Comparison of ENCODE assay signal across 1 cellular context in genomic region chr3:142664311-142664710, GRCh38.
TF ChIP-seq lines count a peak whose summit lies in the region.

No MANE protein-coding gene starts in this region.

TF ChIP-seq in HepG2, 621 proteins besides CTCF, POLR2A, EP300 and RAD21 (continued from another document):
- TF ChIP-seq PAXIP1 (CRISPR knock-in tag; conservative IDR thresholded peaks at IDR 0.05) = peak; percentile 71
- no peak for TF ChIP-seq GATAD2A (CRISPR knock-in tag; IDR thresholded peaks at IDR 0.05)
- TF ChIP-seq ZNF75D (CRISPR knock-in tag; IDR thresholded peaks at IDR 0.05; ENCODE audit: borderline replicate concordance) = no peak
- no peak for TF ChIP-seq FUBP1 (CRISPR knock-in tag; IDR thresholded peaks at IDR 0.05; ENCODE audit: borderline replicate concordance)
- no peak for TF ChIP-seq PAF1 (CRISPR knock-in tag; IDR thresholded peaks at IDR 0.05)
- TF ChIP-seq ATF1 (CRISPR knock-in tag; IDR thresholded peaks at IDR 0.05) = no peak
- TF ChIP-seq ASH2L (IDR thresholded peaks at IDR 0.05; ENCODE audit: insufficient read length, low read depth, low read length) = peak; percentile 91
- TF ChIP-seq ZNF335 (CRISPR knock-in tag; IDR thresholded peaks at IDR 0.05) = no peak
- no peak for TF ChIP-seq PPARG (CRISPR knock-in tag; conservative IDR thresholded peaks at IDR 0.05)
- no peak for TF ChIP-seq ZNF724P (CRISPR knock-in tag; IDR thresholded peaks at IDR 0.05; ENCODE audit: borderline replicate concordance)
- peak; percentile 13; the same call in 1 of the 2 replicates for TF ChIP-seq SAP130 (CRISPR knock-in tag; IDR thresholded peaks at IDR 0.05; ENCODE audit: low read depth)
- no peak for TF ChIP-seq DNMT1 (CRISPR knock-in tag; IDR thresholded peaks at IDR 0.05)
- no peak for TF ChIP-seq ZNF136 (CRISPR knock-in tag; IDR thresholded peaks at IDR 0.05; ENCODE audit: low read depth)
- no peak for TF ChIP-seq ZBTB34 (CRISPR knock-in tag; IDR thresholded peaks at IDR 0.05)
- TF ChIP-seq ARID3A (IDR thresholded peaks at IDR 0.05; ENCODE audit: low read depth, low read length) = peak; percentile 65; the same call in 1 of the 2 replicates
- TF ChIP-seq ELF3 (CRISPR knock-in tag; IDR thresholded peaks at IDR 0.05) = peak; percentile 63
- peak; percentile 67; the same call in 1 of the 2 replicates for TF ChIP-seq NCOR1 (IDR thresholded peaks at IDR 0.05; ENCODE audit: borderline replicate concordance, low read length)
- no peak for TF ChIP-seq ZNF142 (CRISPR knock-in tag; IDR thresholded peaks at IDR 0.05)
- TF ChIP-seq CREB1 (IDR thresholded peaks at IDR 0.05) = no peak
- TF ChIP-seq CREB1 (CRISPR knock-in tag; IDR thresholded peaks at IDR 0.05) = 0 out of 2 replicates have a peak, but pooled peaks have one; percentile 20
- TF ChIP-seq FLYWCH1 (CRISPR knock-in tag; IDR thresholded peaks at IDR 0.05) = no peak
- no peak for TF ChIP-seq ZBTB8A (CRISPR knock-in tag; IDR thresholded peaks at IDR 0.05; ENCODE audit: borderline replicate concordance, low read depth)
- TF ChIP-seq PRDM15 (CRISPR knock-in tag; IDR thresholded peaks at IDR 0.05) = no peak
- TF ChIP-seq NFIC (IDR thresholded peaks at IDR 0.05; ENCODE audit: low read length) = 0 out of 2 replicates have a peak, but pooled peaks have one; percentile 7
- no peak for TF ChIP-seq ZFAT (CRISPR knock-in tag; conservative IDR thresholded peaks at IDR 0.05)
